ENCODE assay signal across 26 cellular contexts in the genomic region with DNA sequence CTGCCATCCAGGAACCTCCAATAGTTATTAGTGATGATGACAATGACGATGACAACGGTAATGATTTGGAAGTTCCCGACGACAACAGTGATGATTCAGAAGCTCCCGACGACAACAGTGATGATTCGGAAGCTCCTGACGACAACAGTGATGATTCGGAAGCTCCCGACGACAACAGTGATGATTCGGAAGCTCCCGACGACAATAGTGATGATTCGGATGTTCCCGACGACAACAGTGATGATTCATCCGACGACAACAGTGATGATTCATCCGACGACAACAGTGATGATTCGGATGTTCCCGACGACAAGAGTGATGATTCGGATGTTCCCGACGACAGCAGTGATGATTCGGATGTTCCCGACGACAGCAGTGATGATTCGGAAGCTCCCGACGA. TPM values are rescaled to one million over a fixed set of nuclear protein-coding genes. Genes with fewer than 3 reads are reported as not detected.
DNase-seq lines count a peak whose midpoint lies in the region; ATAC-seq and TF ChIP-seq lines count a peak whose summit lies in the region.
"Had no signal": no experiment of that assay in that cellular context is flagged by ENCODE, and none has a peak within 500 bp of the region (broad histone marks: within the 10 kb centered on the region; RNA-seq: fewer than 3 reads in every experiment).

No MANE protein-coding gene starts in this region.

- DNase-seq in activated CD4-positive, alpha-beta T cell treated with anti-CD3 and anti-CD28 coated beads, Interleukin-2, amount 10 ng/mL, durations not matched to agents 24 days and 14 days, result no peak
- DNase-seq in activated CD4-positive, alpha-beta T cell treated with anti-CD3 and anti-CD28 coated beads, Interleukin-2, amount 50 U/mL, for 1 hour, result no peak
- DNase-seq in GM23338 (ENCODE audit: low spot score) (no peak), memory B cell (ENCODE audit: low spot score in 2 of 2) (no peak), sigmoid colon (no peak), transverse colon (no peak)
- DNase-seq: activated CD8-positive, alpha-beta memory T cell treated with anti-CD3 and anti-CD28 coated beads for 24 hours; activated gamma-delta T cell; body of pancreas; C1 segment of cervical spinal cord; gastrocnemius medialis; KBM-7; left colon; NCI-H2029; NCI-H446 treated with DMSO at 0.1 percent for 48 hours; NK-92 treated with Interleukin-12 subunit alpha and Interleukin-12 subunit beta, amount 100 ng/mL, for 24 hours; stimulated activated CD4-positive, alpha-beta T cell treated with anti-CD3 and anti-CD28 coated beads, Interleukin-12 subunit alpha, Interleukin-12 subunit beta, amount 100 ng/mL, for 4 hours; stimulated activated naive B cell treated with anti-CD40 and anti-IgM and Interleukin-4, amounts not matched to agents 10 μg/mL and 1 μg/mL and 100 μg/mL, for 72 hours; trophoblast cell had no signal

- H3K4me1 ChIP-seq in GM23338 (ENCODE audit: insufficient read depth) (no peaks in the 10 kb centered on the region), sigmoid colon (no peaks in the 10 kb centered on the region), transverse colon (no peaks in the 10 kb centered on the region)
- H3K4me1 ChIP-seq: body of pancreas had no signal

- no peaks in the 10 kb centered on the region for H3F3A ChIP-seq in GM23338 (replicated peaks; ENCODE audit: low read depth)

- no peaks in the 10 kb centered on the region for H4K20me1 ChIP-seq in GM23338 (replicated peaks; ENCODE audit: insufficient read depth)

- TF ChIP-seq EP300 in sigmoid colon (IDR thresholded peaks at IDR 0.05) (no peak), transverse colon (IDR thresholded peaks at IDR 0.05; ENCODE audit: low read depth) (no peak)

- H3K4me1 Mint-ChIP-seq in activated CD4-positive, alpha-beta T cell treated with anti-CD3 and anti-CD28 coated beads, Interleukin-2, amount 10 ng/mL, durations not matched to agents 24 days and 14 days, result peaks cover 30% of the 10 kb centered on the region
- H3K4me1 Mint-ChIP-seq in GM23338 (peaks cover 3% of the 10 kb centered on the region; the same call in 1 of the 3 replicates), memory B cell (peaks cover 11% of the 10 kb centered on the region)
- H3K4me1 Mint-ChIP-seq in activated T-helper 17 cell treated with anti-CD3 and anti-CD28 coated beads, Interleukin-2, amount 50 U/mL, for 72 hours, result peaks cover 20% of the 10 kb centered on the region

- H3K4me2 ChIP-seq in GM23338, result no peak overlapping the region

- H3K27me3 ChIP-seq in GM23338 (ENCODE audit: insufficient read depth) (no peaks in the 10 kb centered on the region), sigmoid colon (peaks cover 0 to 3% (median 0%) of the 10 kb centered on the region in 3 donors), transverse colon (no peaks in the 10 kb centered on the region)
- H3K27me3 ChIP-seq: body of pancreas, gastrocnemius medialis had no signal

- H3K27ac ChIP-seq in GM23338 (ENCODE audit: low read depth) (no peak overlapping the region), sigmoid colon (no peak overlapping the region), transverse colon (no peak overlapping the region)
- H3K27ac ChIP-seq: body of pancreas, HL-60 had no signal

- H3K36me3 ChIP-seq in GM23338 (ENCODE audit: insufficient read depth) (no peaks in the 10 kb centered on the region), sigmoid colon (peaks cover 0 to 36% (median under 1%) of the 10 kb centered on the region in 4 donors), transverse colon (no peaks in the 10 kb centered on the region)

- TF ChIP-seq POLR2A in sigmoid colon (IDR thresholded peaks at IDR 0.05), result no peak
- TF ChIP-seq POLR2A in transverse colon (IDR thresholded peaks at IDR 0.05), result no peak

- TF ChIP-seq CTCF in GM23338 (conservative IDR thresholded peaks at IDR 0.05; ENCODE audit: low read depth in 2 of 2), result no peak
- no peak for TF ChIP-seq CTCF in sigmoid colon (IDR thresholded peaks at IDR 0.05)
- no peak for TF ChIP-seq CTCF in transverse colon (IDR thresholded peaks at IDR 0.05)

- H2AFZ ChIP-seq in GM23338, result no peak overlapping the region

- in situ Hi-C loops in transverse colon (cut with MboI; ENCODE audit: low pct_ligation_motif_present in 1 of 4, low pct_unique_long_range_greater_than_20kb in 1 of 4, low sequenced_read_pairs in 3 of 4), result no loop called here

- intact Hi-C loops in activated CD4-positive, alpha-beta T cell treated with anti-CD3 and anti-CD28 coated beads, Interleukin-2, amount 10 ng/mL, durations not matched to agents 24 days and 14 days (cut with micrococcal nuclease), result no loop called here
- intact Hi-C loops in sigmoid colon (cut with DNase I), result no loop called here
- intact Hi-C loops in transverse colon (cut with DNase I; ENCODE audit: low total_unique reads), result no loop called here

- H3K4me3 ChIP-seq in GM23338 (no peak overlapping the region), sigmoid colon (no peak overlapping the region), transverse colon (no peak overlapping the region)
- H3K4me3 ChIP-seq: body of pancreas, gastrocnemius medialis had no signal

- no peaks in the 10 kb centered on the region for H3K79me2 ChIP-seq in GM23338 (replicated peaks; ENCODE audit: insufficient read depth)

- 94 to 96% methylated on average over 33 of the region's 33 CpGs for WGBS in sigmoid colon, 2 donors
- WGBS in transverse colon (ENCODE audit: low coverage in 1 of 2), 2 donors, result 93% methylated on average over 33 of the region's 33 CpGs; no CpG with 5 or more reads in 1 of the 2 donors

- no peaks in the 10 kb centered on the region for H3K9me3 Mint-ChIP-seq in activated CD4-positive, alpha-beta T cell treated with anti-CD3 and anti-CD28 coated beads, Interleukin-2, amount 10 ng/mL, durations not matched to agents 24 days and 14 days
- H3K9me3 Mint-ChIP-seq in GM23338 (no peaks in the 10 kb centered on the region; the same call in 2 of the 3 replicates), memory B cell (no peaks in the 10 kb centered on the region)
- peaks cover 4% of the 10 kb centered on the region for H3K9me3 Mint-ChIP-seq in activated T-helper 17 cell treated with anti-CD3 and anti-CD28 coated beads, Interleukin-2, amount 50 U/mL, for 72 hours
- H3K9me3 Mint-ChIP-seq: dendritic cell treated with granulocyte-macrophage colony-stimulating factor and Interleukin-4, amounts not matched to agents 40 ng/mL and 50 ng/mL, for 4 days; stimulated activated naive B cell treated with anti-CD40 and anti-IgM and Interleukin-4, amounts not matched to agents 10 μg/mL and 1 μg/mL and 100 μg/mL, for 72 hours had no signal

- H3K9me2 ChIP-seq in GM23338 (ENCODE audit: insufficient read depth), result no peaks in the 10 kb centered on the region

- H3K36me3 Mint-ChIP-seq in activated CD4-positive, alpha-beta T cell treated with anti-CD3 and anti-CD28 coated beads, Interleukin-2, amount 10 ng/mL, durations not matched to agents 24 days and 14 days (ENCODE audit: low read depth), result peaks cover 67% of the 10 kb centered on the region
- peaks cover 44% of the 10 kb centered on the region for H3K36me3 Mint-ChIP-seq in GM23338 (ENCODE audit: low read depth)
- peaks cover 89% of the 10 kb centered on the region for H3K36me3 Mint-ChIP-seq in activated T-helper 17 cell treated with anti-CD3 and anti-CD28 coated beads, Interleukin-2, amount 50 U/mL, for 72 hours (ENCODE audit: low read depth)
- peaks cover 30% of the 10 kb centered on the region for H3K36me3 Mint-ChIP-seq in memory B cell

- no peaks in the 10 kb centered on the region for H3K9me3 ChIP-seq in sigmoid colon
- H3K9me3 ChIP-seq in transverse colon, result no peaks in the 10 kb centered on the region
- H3K9me3 ChIP-seq: body of pancreas had no signal

- no peak overlapping the region for H3K4me3 Mint-ChIP-seq in activated CD4-positive, alpha-beta T cell treated with anti-CD3 and anti-CD28 coated beads, Interleukin-2, amount 10 ng/mL, durations not matched to agents 24 days and 14 days
- H3K4me3 Mint-ChIP-seq in GM23338, result no peak overlapping the region
- peak overlapping the region; percentile 59 for H3K4me3 Mint-ChIP-seq in activated T-helper 17 cell treated with anti-CD3 and anti-CD28 coated beads, Interleukin-2, amount 50 U/mL, for 72 hours
- no peak overlapping the region for H3K4me3 Mint-ChIP-seq in memory B cell
- H3K4me3 Mint-ChIP-seq: dendritic cell treated with granulocyte-macrophage colony-stimulating factor and Interleukin-4, amounts not matched to agents 40 ng/mL and 50 ng/mL, for 4 days; neural crest cell; stimulated activated naive B cell treated with anti-CD40 and anti-IgM and Interleukin-4, amounts not matched to agents 10 μg/mL and 1 μg/mL and 100 μg/mL, for 72 hours had no signal

- peak overlapping the region; percentile 85 for H3K27ac Mint-ChIP-seq in activated CD4-positive, alpha-beta T cell treated with anti-CD3 and anti-CD28 coated beads, Interleukin-2, amount 10 ng/mL, durations not matched to agents 24 days and 14 days
- H3K27ac Mint-ChIP-seq in GM23338 (peak overlapping the region; percentile 85), memory B cell (peak overlapping the region; percentile 47)
- H3K27ac Mint-ChIP-seq in activated T-helper 17 cell treated with anti-CD3 and anti-CD28 coated beads, Interleukin-2, amount 50 U/mL, for 72 hours, result peak overlapping the region; percentile 93
- H3K27ac Mint-ChIP-seq: dendritic cell treated with granulocyte-macrophage colony-stimulating factor and Interleukin-4, amounts not matched to agents 40 ng/mL and 50 ng/mL, for 4 days; stimulated activated naive B cell treated with anti-CD40 and anti-IgM and Interleukin-4, amounts not matched to agents 10 μg/mL and 1 μg/mL and 100 μg/mL, for 72 hours had no signal

- H3K27me3 Mint-ChIP-seq in activated CD4-positive, alpha-beta T cell treated with anti-CD3 and anti-CD28 coated beads, Interleukin-2, amount 10 ng/mL, durations not matched to agents 24 days and 14 days, result no peaks in the 10 kb centered on the region
- H3K27me3 Mint-ChIP-seq in GM23338 (ENCODE audit: insufficient read depth, low read depth, poor library complexity) (no peaks in the 10 kb centered on the region), memory B cell (no peaks in the 10 kb centered on the region)
- H3K27me3 Mint-ChIP-seq in activated T-helper 17 cell treated with anti-CD3 and anti-CD28 coated beads, Interleukin-2, amount 50 U/mL, for 72 hours, result no peaks in the 10 kb centered on the region
- H3K27me3 Mint-ChIP-seq: dendritic cell treated with granulocyte-macrophage colony-stimulating factor and Interleukin-4, amounts not matched to agents 40 ng/mL and 50 ng/mL, for 4 days; stimulated activated naive B cell treated with anti-CD40 and anti-IgM and Interleukin-4, amounts not matched to agents 10 μg/mL and 1 μg/mL and 100 μg/mL, for 72 hours had no signal

- ATAC-seq in GM23338, result no peak
- ATAC-seq in activated T-helper 17 cell treated with anti-CD3 and anti-CD28 coated beads, Interleukin-2, amount 50 U/mL, for 72 hours (replicated peaks), result no peak
- no peak for ATAC-seq in memory B cell (ENCODE audit: low read depth)
- no peak for ATAC-seq in HG02642 (IDR thresholded peaks at IDR 0.05; ENCODE audit: poor library complexity, unreplicated experiment)
- ATAC-seq: body of pancreas; gastrocnemius medialis; left colon; stimulated activated naive B cell treated with anti-CD40 and anti-IgM and Interleukin-4, amounts not matched to agents 10 μg/mL and 1 μg/mL and 100 μg/mL, for 72 hours had no signal

RNA-seq across cellular contexts. Expression of a gene that starts 14.7 kb away (rescaled TPM):
- total RNA-seq in activated CD4-positive, alpha-beta T cell treated with anti-CD3 and anti-CD28 coated beads, Interleukin-2, amount 10 ng/mL, durations not matched to agents 24 days and 14 days, result 34.5 and 35.2 TPM in 2 replicates
- total RNA-seq in GM23338 (2014; rRNA removed; shearing (Covaris generic)), result not detected in 2 replicates
- polyA plus RNA-seq in GM23338 (2016; fragmentation: Nextera tagmentation; extraction: Ambion mirVana) (not detected in 2 replicates), sigmoid colon (1 to 10 TPM in 1 of 3 donors, under 1 TPM in 2; 0.60 to 6.5 (median 0.69) TPM)
- 1 to 10 TPM; 4.5 to 9.9 TPM for total RNA-seq in activated T-helper 17 cell treated with anti-CD3 and anti-CD28 coated beads, Interleukin-2, amount 50 U/mL, for 72 hours
- total RNA-seq in sigmoid colon (not detected), transverse colon (1 to 10 TPM in 3 of 4 donors, not detected in 1; 1.1 to 3.5 (median 1.3) TPM)
- total RNA-seq: A172, gastrocnemius medialis, H4, neural crest cell had no signal

RNA-seq across cellular contexts. Expression of a gene that starts 25.4 kb away (rescaled TPM):
- total RNA-seq in activated CD4-positive, alpha-beta T cell treated with anti-CD3 and anti-CD28 coated beads, Interleukin-2, amount 10 ng/mL, durations not matched to agents 24 days and 14 days, result 3.3 and 4.5 TPM in 2 replicates
- 1.5 and 2.7 TPM in 2 replicates for total RNA-seq in GM23338 (2014; rRNA removed; shearing (Covaris generic))
- polyA plus RNA-seq in GM23338 (2016; fragmentation: Nextera tagmentation; extraction: Ambion mirVana) (0.63 and 1.2 TPM in 2 replicates), sigmoid colon (1 to 10 TPM in 1 of 3 donors, under 1 TPM in 2; 0.60 to 1.5 (median 0.69) TPM)
- 10 to 100 TPM in 1 of 2 donors, 1 to 10 TPM in 1; 4.9 to 10.7 TPM for total RNA-seq in activated T-helper 17 cell treated with anti-CD3 and anti-CD28 coated beads, Interleukin-2, amount 50 U/mL, for 72 hours
- total RNA-seq in sigmoid colon (1 to 10 TPM; 1.4 to 5.0 (median 3.9) TPM), transverse colon (1 to 10 TPM; 1.9 to 3.7 (median 3.0) TPM)
